13 cellular contexts compared by ENCODE assay signal in genomic region chr16:57471852-57472664, GRCh38. TPM values are rescaled to one million over a fixed set of nuclear protein-coding genes. Genes with fewer than 3 reads are reported as not detected.
DNase-seq lines count a peak whose midpoint lies in the region; ATAC-seq and TF ChIP-seq lines count a peak whose summit lies in the region.
"Had no signal": no experiment of that assay in that cellular context is flagged by ENCODE, and none has a peak within 500 bp of the region (broad histone marks: within the 10 kb centered on the region; RNA-seq: fewer than 3 reads in every experiment).

No MANE protein-coding gene starts in this region.

- no peak overlapping the region for H2AFZ ChIP-seq in neuronal stem cell (ENCODE audit: low read length)

- peaks cover 52% of the 10 kb centered on the region for H4K20me1 ChIP-seq in BLaER1

- H3K9me3 ChIP-seq in BLaER1 = no peaks in the 10 kb centered on the region
- no peaks in the 10 kb centered on the region for H3K9me3 ChIP-seq in HUES6 (ENCODE audit: control insufficient read depth, insufficient read depth, low read depth, low read length)
- no peaks in the 10 kb centered on the region for H3K9me3 ChIP-seq in colonic mucosa
- H3K9me3 ChIP-seq in mucosa of rectum (ENCODE audit: control insufficient read depth in 2 of 2, low read length in 2 of 2) = no peaks in the 10 kb centered on the region
- H3K9me3 ChIP-seq in neuronal stem cell (replicated peaks in 1 of 2; ENCODE audit: control insufficient read depth in 2 of 2, insufficient read depth in 1 of 2, low read depth in 1 of 2, low read length in 2 of 2) = no peaks in the 10 kb centered on the region

- no peaks in the 10 kb centered on the region for H3K27me3 ChIP-seq in BLaER1
- no peaks in the 10 kb centered on the region for H3K27me3 ChIP-seq in HUES6 (ENCODE audit: control insufficient read depth, insufficient read depth, low read length)
- no peaks in the 10 kb centered on the region for H3K27me3 ChIP-seq in colonic mucosa
- H3K27me3 ChIP-seq in mucosa of rectum (ENCODE audit: control insufficient read depth in 2 of 2, insufficient read depth in 2 of 2, low read length in 2 of 2) = no peaks in the 10 kb centered on the region
- no peaks in the 10 kb centered on the region for H3K27me3 ChIP-seq in neuronal stem cell (ENCODE audit: control insufficient read depth in 3 of 3, insufficient read depth in 3 of 3, low read depth in 1 of 3, low read length in 3 of 3)

- H2BK120ac ChIP-seq in neuronal stem cell (ENCODE audit: low read depth, low read length) = no peak overlapping the region

- intact Hi-C loops in colonic mucosa (cut with DNase I) = no loop called here

- WGBS in neuronal stem cell (ENCODE audit: extremely low coverage in 2 of 2, insufficient read length in 2 of 2, insufficient replicate concordance in 1 of 2), 2 donors = no CpG with 5 or more reads among the region's 10 CpGs

- DNase-seq in colonic mucosa (peak; percentile 71), cerebellar cortex (ENCODE audit: low spot score) (no peak), amygdala (lab: John Stamatoyannopoulos, UW) (no peak), neuronal stem cell (ENCODE audit: low spot score) (no peak)
- DNase-seq: activated B cell treated with CpG ODN at 0.5 μM for 24 hours; activated naive CD4-positive, alpha-beta T cell treated with anti-CD3 and anti-CD28 coated beads, Interleukin-2, amount 50 U/mL, for 16 hours; effector CD4-positive, alpha-beta T cell; naive thymus-derived CD8-positive, alpha-beta T cell had no signal

- no peak overlapping the region for H4K8ac ChIP-seq in neuronal stem cell (ENCODE audit: low read depth, low read length)

- H3K4me2 ChIP-seq in BLaER1 = peak overlapping the region; percentile 67
- no peak overlapping the region for H3K4me2 ChIP-seq in neuronal stem cell (ENCODE audit: insufficient read depth, low read length, poor library complexity, severe bottlenecking)

- no peak overlapping the region for H2BK12ac ChIP-seq in neuronal stem cell (ENCODE audit: low read length)

- no peak overlapping the region for H3K14ac ChIP-seq in neuronal stem cell (ENCODE audit: low read length)

- peaks cover 2% of the 10 kb centered on the region for H3K79me1 ChIP-seq in neuronal stem cell (ENCODE audit: low read depth, low read length)

- no peak for TF ChIP-seq CTCF in colonic mucosa (IDR thresholded peaks at IDR 0.05)

- H2BK5ac ChIP-seq in neuronal stem cell (ENCODE audit: low read length) = no peak overlapping the region

- H3K4me3 ChIP-seq in BLaER1 = no peak overlapping the region
- no peak overlapping the region for H3K4me3 ChIP-seq in HUES6 (ENCODE audit: low read depth, low read length)
- H3K4me3 ChIP-seq in colonic mucosa = no peak overlapping the region
- H3K4me3 ChIP-seq in mucosa of rectum (ENCODE audit: low read length in 2 of 2) = peak overlapping the region in 1 of 2 donors; percentile 13
- H3K4me3 ChIP-seq in neuronal stem cell (ENCODE audit: low read length in 2 of 2) = no peak overlapping the region

- H3K4me1 ChIP-seq in BLaER1 (peaks cover 46% of the 10 kb centered on the region), HUES6 (ENCODE audit: control insufficient read depth, insufficient read depth, low read length) (peaks cover 53% of the 10 kb centered on the region), colonic mucosa (peaks cover 16% of the 10 kb centered on the region), mucosa of rectum (ENCODE audit: control insufficient read depth in 2 of 2, insufficient read depth in 2 of 2, low read length in 2 of 2) (peaks cover 24 to 26% of the 10 kb centered on the region in 2 donors), neuronal stem cell (ENCODE audit: control insufficient read depth in 2 of 2, insufficient read depth in 1 of 2, low read depth in 1 of 2, low read length in 2 of 2) (peaks cover 5 to 9% of the 10 kb centered on the region in 2 donors)

- no peak overlapping the region for H3K18ac ChIP-seq in neuronal stem cell (ENCODE audit: low read length)

- no peak overlapping the region for H2BK15ac ChIP-seq in neuronal stem cell (ENCODE audit: low read length)

- no peak for ATAC-seq in GM18870 (IDR thresholded peaks at IDR 0.05; ENCODE audit: unreplicated experiment)
- ATAC-seq: naive thymus-derived CD8-positive, alpha-beta T cell; stimulated activated effector memory CD8-positive, alpha-beta T cell treated with anti-CD3 and anti-CD28 coated beads, Interleukin-12 subunit alpha, Interleukin-12 subunit beta, amount 100 ng/mL, for 72 hours had no signal

- H3K36me3 ChIP-seq in BLaER1 = peaks cover 76% of the 10 kb centered on the region
- H3K36me3 ChIP-seq in HUES6 (ENCODE audit: control insufficient read depth, insufficient read depth, low read length) = peaks cover 64% of the 10 kb centered on the region
- H3K36me3 ChIP-seq in colonic mucosa = peaks cover 9% of the 10 kb centered on the region
- H3K36me3 ChIP-seq in mucosa of rectum (ENCODE audit: control insufficient read depth in 2 of 2, insufficient read depth in 2 of 2, low read length in 2 of 2) = peaks cover 58 to 67% of the 10 kb centered on the region in 2 donors
- peaks cover 51 to 70% of the 10 kb centered on the region in 2 donors for H3K36me3 ChIP-seq in neuronal stem cell (replicated peaks in 1 of 2; ENCODE audit: control insufficient read depth in 2 of 2, insufficient read depth in 2 of 2, low read length in 2 of 2)

- H3K27ac ChIP-seq in BLaER1 = peak overlapping the region; percentile 64
- H3K27ac ChIP-seq in HUES6 (ENCODE audit: low read depth, low read length) = peak overlapping the region; percentile 46
- peak overlapping the region; percentile 62 for H3K27ac ChIP-seq in colonic mucosa
- peak overlapping the region; percentile 38 to 50 for H3K27ac ChIP-seq in mucosa of rectum (ENCODE audit: low read depth in 2 of 2, low read length in 2 of 2)
- no peak overlapping the region for H3K27ac ChIP-seq in neuronal stem cell (replicated peaks; ENCODE audit: low read length)

- no peak overlapping the region for H2AK5ac ChIP-seq in neuronal stem cell (ENCODE audit: low read depth, low read length)

- H3K23ac ChIP-seq in neuronal stem cell (ENCODE audit: low read depth, low read length, poor library complexity) = no peak overlapping the region

- H4K91ac ChIP-seq in neuronal stem cell (ENCODE audit: low read depth, low read length, poor library complexity) = no peak overlapping the region

- H3K9ac ChIP-seq in BLaER1 = peak overlapping the region; percentile 42
- H3K9ac ChIP-seq in HUES6 (ENCODE audit: low read length) = peak overlapping the region; percentile 34
- H3K9ac ChIP-seq in colonic mucosa (ENCODE audit: low read depth in 2 of 2, low read length in 2 of 2) = peak overlapping the region in 1 of 2 donors; percentile 41
- H3K9ac ChIP-seq in mucosa of rectum (ENCODE audit: low read depth in 1 of 2, low read length in 2 of 2) = no peak overlapping the region
- no peak overlapping the region for H3K9ac ChIP-seq in neuronal stem cell (ENCODE audit: low read depth, low read length, poor library complexity)

- H3K4ac ChIP-seq in neuronal stem cell (ENCODE audit: low read length) = no peak overlapping the region

RNA-seq across cellular contexts. Expression of gene POLR2C, which starts 9.6 kb away (rescaled TPM):
- total RNA-seq in colonic mucosa = 10 to 100 TPM; 55.7 to 56.0 TPM
- 50.6 TPM for polyA plus RNA-seq in neuronal stem cell (2013, experiment 1 of 2)
- polyA plus RNA-seq in neuronal stem cell (2013, experiment 2 of 2) = 49.2 TPM

RNA-seq across cellular contexts. Expression of gene DOK4, which starts 14.2 kb away (rescaled TPM):
- 100 to 1,000 TPM; 121 to 141 TPM for total RNA-seq in colonic mucosa
- 17.3 TPM for polyA plus RNA-seq in neuronal stem cell (2013, experiment 1 of 2)
- polyA plus RNA-seq in neuronal stem cell (2013, experiment 2 of 2) = 15.7 TPM

RNA-seq across cellular contexts. Expression of gene COQ9, which starts 24.8 kb away (rescaled TPM):
- total RNA-seq in colonic mucosa = 100 to 1,000 TPM; 104 to 125 TPM
- 14.7 TPM for polyA plus RNA-seq in neuronal stem cell (2013, experiment 1 of 2)
- polyA plus RNA-seq in neuronal stem cell (2013, experiment 2 of 2) = 14.9 TPM

RNA-seq across cellular contexts. Expression of gene CIAPIN1, which starts 24.9 kb away (rescaled TPM):
- 10 to 100 TPM; 54.9 to 67.4 TPM for total RNA-seq in colonic mucosa
- 48.4 TPM for polyA plus RNA-seq in neuronal stem cell (2013, experiment 1 of 2)
- 48.9 TPM for polyA plus RNA-seq in neuronal stem cell (2013, experiment 2 of 2)

Comparison
In these comparisons a context has a peak if more than half of its experiments do, and no peak if none do; other contexts are left out.
1. H3K9ac ChIP-seq: peak in BLaER1 (single experiment) and HUES6 (single experiment); none in mucosa of rectum (0 of 2) and neuronal stem cell (single experiment).